ENCODE assay signal across 8 cellular contexts in genomic region chr6:111603648-111604047, GRCh38. TPM values are rescaled to one million over a fixed set of nuclear protein-coding genes. Genes with fewer than 3 reads are reported as not detected.
A peak's percentile ranks its signal among the peaks of the same experiment; 100 is the strongest.
DNase-seq lines count a peak whose midpoint lies in the region; ATAC-seq and TF ChIP-seq lines count a peak whose summit lies in the region.

No MANE protein-coding gene starts in this region.

- H4K20me1 ChIP-seq in GM23248 (ENCODE audit: insufficient read depth) = no peaks in the 10 kb centered on the region

- ATAC-seq in T-helper 17 cell = no peak

- H3K27ac ChIP-seq in GM23248 = peak overlapping the region; percentile 97
- H3K27ac ChIP-seq in esophagus squamous epithelium = peak overlapping the region; percentile 95 to 99 (median 98)

- no peaks in the 10 kb centered on the region for H3K27me3 Mint-ChIP-seq in T-helper 17 cell

- DNase-seq in GM23248 (peak; percentile 68), T-helper 17 cell (no peak), esophagus squamous epithelium (lab: John Stamatoyannopoulos, UW) (no peak), skeletal muscle cell (ENCODE audit: low read depth) (no peak), NCI-H2196 (lab: John Stamatoyannopoulos, UW; ENCODE audit: unreplicated experiment) (no peak), NCI-H1092 treated with DMSO at 0.1 percent for 48 hours (lab: John Stamatoyannopoulos, UW) (no peak)
- no peak for DNase-seq in stimulated activated CD4-positive, alpha-beta T cell treated with anti-CD3 and anti-CD28 coated beads, Interleukin-4, amount 100 ng/mL, for 1 hour
- no peak for DNase-seq in activated CD4-positive, alpha-beta T cell treated with anti-CD3 and anti-CD28 coated beads for 48 hours

- intact Hi-C loops in esophagus squamous epithelium (cut with DNase I) = no loop called here

- WGBS in GM23248 (ENCODE audit: low coverage in 1 of 2, low lambda C conversion rate in 2 of 2, missing lambda C conversion rate in 2 of 2), 2 experiments = 0 to 2% methylated on average over 3 of the region's 3 CpGs
- WGBS in esophagus squamous epithelium, 2 donors = 30 to 33% methylated on average over 3 of the region's 3 CpGs

- H3K9me3 ChIP-seq in GM23248 (ENCODE audit: low read depth) = no peaks in the 10 kb centered on the region
- no peaks in the 10 kb centered on the region for H3K9me3 ChIP-seq in T-helper 17 cell (ENCODE audit: control insufficient read depth, low read length, poor library complexity, severe bottlenecking)
- H3K9me3 ChIP-seq in esophagus squamous epithelium = no peaks in the 10 kb centered on the region

- H3K36me3 Mint-ChIP-seq in T-helper 17 cell (ENCODE audit: low read depth) = peaks cover 8% of the 10 kb centered on the region

- peak overlapping the region; percentile 41 for H3K4me3 Mint-ChIP-seq in T-helper 17 cell

- peaks cover 60% of the 10 kb centered on the region for H3F3A ChIP-seq in GM23248 (ENCODE audit: insufficient read depth)

- in situ Hi-C loops in GM23248 (cut with MboI) = no loop called here

- H3K27me3 ChIP-seq in GM23248 (replicated peaks; ENCODE audit: insufficient read depth) (no peaks in the 10 kb centered on the region), esophagus squamous epithelium (no peaks in the 10 kb centered on the region)

- H2AFZ ChIP-seq in GM23248 = peak overlapping the region; percentile 35; the same call in 1 of the 2 replicates

- H3K4me2 ChIP-seq in GM23248 (ENCODE audit: unreplicated experiment) = peak overlapping the region; percentile 100

- H3K4me3 ChIP-seq in GM23248 (peak overlapping the region; percentile 76), esophagus squamous epithelium (peak overlapping the region; percentile 37 to 76 (median 58)), skeletal muscle cell (ENCODE audit: low read depth, low read length) (peak overlapping the region; percentile 56)

- peaks cover 48% of the 10 kb centered on the region for H3K79me2 ChIP-seq in GM23248 (ENCODE audit: insufficient read depth)

- peaks cover 51% of the 10 kb centered on the region for H3K4me1 ChIP-seq in GM23248 (ENCODE audit: insufficient read depth)
- peaks cover 29 to 79% (median 57%) of the 10 kb centered on the region in 3 donors for H3K4me1 ChIP-seq in esophagus squamous epithelium

- TF ChIP-seq POLR2A in esophagus squamous epithelium (IDR thresholded peaks at IDR 0.05) = no peak

- H3K36me3 ChIP-seq in GM23248 (ENCODE audit: low read depth) (no peaks in the 10 kb centered on the region), esophagus squamous epithelium (peaks cover 0 to 7% (median 0%) of the 10 kb centered on the region in 3 donors)

- peak overlapping the region; percentile 95 for H3K9ac ChIP-seq in GM23248

- H3K4me1 Mint-ChIP-seq in T-helper 17 cell = peaks cover 49% of the 10 kb centered on the region

- no peak overlapping the region for H3K27ac Mint-ChIP-seq in T-helper 17 cell

- no peak for TF ChIP-seq CTCF in esophagus squamous epithelium (IDR thresholded peaks at IDR 0.05)

- H3K9me2 ChIP-seq in GM23248 (ENCODE audit: insufficient read depth) = no peaks in the 10 kb centered on the region

RNA-seq across cellular contexts. Expression of gene TRAF3IP2, which starts 2.0 kb away (rescaled TPM):
- total RNA-seq in GM23248 (2014; rRNA removed; shearing (Covaris generic)) = 28.7 and 40.2 TPM in 2 replicates
- polyA plus RNA-seq in GM23248 (2016; fragmentation: Nextera tagmentation; extraction: Ambion mirVana) = 38.7 and 40.7 TPM in 2 replicates
- total RNA-seq in T-helper 17 cell (10 to 100 TPM; 19.9 to 33.5 TPM), esophagus squamous epithelium (10 to 100 TPM; 36.8 to 52.1 (median 46.7) TPM)
